26 cellular contexts compared by ENCODE assay signal in the genomic region with DNA sequence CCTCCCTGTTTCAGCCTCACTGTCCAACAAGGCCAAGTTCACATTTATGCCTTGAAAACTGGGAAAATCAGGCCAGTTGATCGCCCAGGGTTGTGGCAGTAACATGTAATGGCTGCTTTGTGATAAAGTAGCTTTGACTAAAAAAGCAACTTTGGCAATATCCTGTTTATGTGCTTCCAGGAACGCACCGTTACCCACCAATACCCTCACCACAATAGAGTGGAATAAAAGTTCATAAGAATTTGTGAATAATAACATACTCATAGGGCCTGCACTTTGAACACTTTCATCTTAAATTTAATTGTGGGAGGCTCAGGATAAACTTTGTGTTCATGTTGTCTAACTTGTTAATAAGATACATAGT.
DNase-seq lines count a peak whose midpoint lies in the region; FAIRE-seq and TF ChIP-seq lines count a peak whose summit lies in the region.
"Had no signal": no experiment of that assay in that cellular context is flagged by ENCODE, and none has a peak within 500 bp of the region (broad histone marks: within the 10 kb centered on the region; RNA-seq: fewer than 3 reads in every experiment).

No MANE protein-coding gene starts in this region.

- peaks cover 20 to 64% (median 30%) of the 10 kb centered on the region in 3 donors for H3K4me1 ChIP-seq in esophagus squamous epithelium
- peaks cover 0 to 40% (median 20%) of the 10 kb centered on the region in 4 donors for H3K4me1 ChIP-seq in tibial nerve

- no peak for DNase-seq in activated T-cell treated with anti-CD3 and anti-CD28 coated beads, Interleukin-2, amount 50 U/mL, for 24 hours
- no peak for DNase-seq in activated T-cell treated with anti-CD3 and anti-CD28 coated beads, Interleukin-2, amount 50 U/mL, for 1 hour
- DNase-seq in T-helper 2 cell treated with Interferon-gamma antibody and Interleukin-4, amounts not matched to agents 5 μg/mL and 100 μg/mL, for 36 hours (ENCODE audit: low spot score), result peak; percentile 33
- no peak for DNase-seq in esophagus squamous epithelium (lab: John Stamatoyannopoulos, UW)
- DNase-seq in mesenteric fat pad (ENCODE audit: low spot score), result no peak
- DNase-seq in GM12891 (ENCODE audit: insufficient read length, low spot score), result no peak
- DNase-seq in tibial nerve (ENCODE audit: low spot score in 2 of 2), result no peak
- DNase-seq: ACHN; activated CD8-positive, alpha-beta memory T cell treated with anti-CD3 and anti-CD28 coated beads, Interleukin-2, amount 50 U/mL, for 4 hours; CD4-positive, CD25-positive, alpha-beta regulatory T cell; cortex of kidney; DMS53; islet precursor cell; NCI-H1694; NCI-H774; PC-3; SIG-M5; small intestine; stimulated activated CD4-positive, alpha-beta T cell treated with anti-CD3 and anti-CD28 coated beads, Interleukin-4, amount 100 ng/mL, for 1 hour had no signal

- H3K4me3 ChIP-seq in esophagus squamous epithelium (no peak overlapping the region), tibial nerve (no peak overlapping the region)
- H3K4me3 ChIP-seq: breast epithelium, hepatocyte had no signal

- TF ChIP-seq EP300 in tibial nerve (IDR thresholded peaks at IDR 0.05), result no peak

- no peaks in the 10 kb centered on the region for H3K36me3 ChIP-seq in esophagus squamous epithelium
- no peaks in the 10 kb centered on the region for H3K36me3 ChIP-seq in tibial nerve
- H3K36me3 ChIP-seq: breast epithelium had no signal

- peak overlapping the region; percentile 90 for H3K27ac Mint-ChIP-seq in activated T-cell treated with anti-CD3 and anti-CD28 coated beads, Interleukin-2, amount 50 U/mL, for 24 hours
- peak overlapping the region; percentile 95 for H3K27ac Mint-ChIP-seq in T-helper 2 cell treated with Interferon-gamma antibody and Interleukin-4, amounts not matched to agents 5 μg/mL and 100 μg/mL, for 36 hours
- peak overlapping the region; percentile 93 for H3K27ac Mint-ChIP-seq in stimulated activated naive CD8-positive, alpha-beta T cell treated with anti-CD3 and anti-CD28 coated beads, Interleukin-15, Interleukin-2, amounts not matched to agents 100 ng/mL and 50 ng/mL, for 24 hours
- H3K27ac Mint-ChIP-seq: CD4-positive, CD25-positive, alpha-beta regulatory T cell; WTC11 had no signal

- H3K27me3 ChIP-seq in esophagus squamous epithelium (no peaks in the 10 kb centered on the region), tibial nerve (no peaks in the 10 kb centered on the region)
- H3K27me3 ChIP-seq: breast epithelium, hepatocyte had no signal

- TF ChIP-seq POLR2A in esophagus squamous epithelium (IDR thresholded peaks at IDR 0.05) (no peak), GM12891 (IDR thresholded peaks at IDR 0.05; ENCODE audit: low read depth, low read length) (no peak), tibial nerve (IDR thresholded peaks at IDR 0.05) (no peak)

- TF ChIP-seq CTCF in esophagus squamous epithelium (IDR thresholded peaks at IDR 0.05), result no peak
- TF ChIP-seq CTCF in tibial nerve (IDR thresholded peaks at IDR 0.05), result no peak

- intact Hi-C loops in esophagus squamous epithelium (cut with DNase I), result loop anchor here (5.0 kb wide), 1 partner anchor 77 kb away; no protein-coding TSS in a partner anchor

- H3K9me3 Mint-ChIP-seq in activated T-cell treated with anti-CD3 and anti-CD28 coated beads, Interleukin-2, amount 50 U/mL, for 24 hours, result no peaks in the 10 kb centered on the region
- H3K9me3 Mint-ChIP-seq in T-helper 2 cell treated with Interferon-gamma antibody and Interleukin-4, amounts not matched to agents 5 μg/mL and 100 μg/mL, for 36 hours, result no peaks in the 10 kb centered on the region
- no peaks in the 10 kb centered on the region for H3K9me3 Mint-ChIP-seq in stimulated activated naive CD8-positive, alpha-beta T cell treated with anti-CD3 and anti-CD28 coated beads, Interleukin-15, Interleukin-2, amounts not matched to agents 100 ng/mL and 50 ng/mL, for 24 hours
- H3K9me3 Mint-ChIP-seq: neural crest cell had no signal

- peaks cover 5% of the 10 kb centered on the region for H3K27me3 Mint-ChIP-seq in activated T-cell treated with anti-CD3 and anti-CD28 coated beads, Interleukin-2, amount 50 U/mL, for 24 hours
- peaks cover 3% of the 10 kb centered on the region for H3K27me3 Mint-ChIP-seq in T-helper 2 cell treated with Interferon-gamma antibody and Interleukin-4, amounts not matched to agents 5 μg/mL and 100 μg/mL, for 36 hours (ENCODE audit: low read depth)
- peaks cover 15% of the 10 kb centered on the region for H3K27me3 Mint-ChIP-seq in stimulated activated naive CD8-positive, alpha-beta T cell treated with anti-CD3 and anti-CD28 coated beads, Interleukin-15, Interleukin-2, amounts not matched to agents 100 ng/mL and 50 ng/mL, for 24 hours

- H3K9me3 ChIP-seq in esophagus squamous epithelium (no peaks in the 10 kb centered on the region), tibial nerve (no peaks in the 10 kb centered on the region)
- H3K9me3 ChIP-seq: breast epithelium had no signal

- H3K4me3 Mint-ChIP-seq in activated T-cell treated with anti-CD3 and anti-CD28 coated beads, Interleukin-2, amount 50 U/mL, for 24 hours, result peak overlapping the region; percentile 27
- peak overlapping the region; percentile 76 for H3K4me3 Mint-ChIP-seq in T-helper 2 cell treated with Interferon-gamma antibody and Interleukin-4, amounts not matched to agents 5 μg/mL and 100 μg/mL, for 36 hours
- H3K4me3 Mint-ChIP-seq in stimulated activated naive CD8-positive, alpha-beta T cell treated with anti-CD3 and anti-CD28 coated beads, Interleukin-15, Interleukin-2, amounts not matched to agents 100 ng/mL and 50 ng/mL, for 24 hours, result peak overlapping the region; percentile 68
- H3K4me3 Mint-ChIP-seq: CD4-positive, CD25-positive, alpha-beta regulatory T cell; WTC11 had no signal

- H3K27ac ChIP-seq in esophagus squamous epithelium (peak overlapping the region; percentile 24 to 80 (median 63)), tibial nerve (no peak overlapping the region)
- H3K27ac ChIP-seq: breast epithelium had no signal

- peaks cover 22% of the 10 kb centered on the region for H3K4me1 Mint-ChIP-seq in activated T-cell treated with anti-CD3 and anti-CD28 coated beads, Interleukin-2, amount 50 U/mL, for 24 hours (ENCODE audit: low read depth)
- peaks cover 38% of the 10 kb centered on the region for H3K4me1 Mint-ChIP-seq in T-helper 2 cell treated with Interferon-gamma antibody and Interleukin-4, amounts not matched to agents 5 μg/mL and 100 μg/mL, for 36 hours (ENCODE audit: low read depth)
- H3K4me1 Mint-ChIP-seq in stimulated activated naive CD8-positive, alpha-beta T cell treated with anti-CD3 and anti-CD28 coated beads, Interleukin-15, Interleukin-2, amounts not matched to agents 100 ng/mL and 50 ng/mL, for 24 hours (ENCODE audit: low read depth), result peaks cover 34% of the 10 kb centered on the region

- 74 to 84% methylated on average over 2 to 3 of the region's 3 CpGs for WGBS in esophagus squamous epithelium, 2 donors
- 85 to 91% methylated on average over 3 of the region's 3 CpGs for WGBS in tibial nerve, 2 donors

- H3K36me3 Mint-ChIP-seq in activated T-cell treated with anti-CD3 and anti-CD28 coated beads, Interleukin-2, amount 50 U/mL, for 24 hours (ENCODE audit: low read depth), result no peaks in the 10 kb centered on the region
- peaks cover 5% of the 10 kb centered on the region for H3K36me3 Mint-ChIP-seq in T-helper 2 cell treated with Interferon-gamma antibody and Interleukin-4, amounts not matched to agents 5 μg/mL and 100 μg/mL, for 36 hours (ENCODE audit: low read depth)
- H3K36me3 Mint-ChIP-seq in stimulated activated naive CD8-positive, alpha-beta T cell treated with anti-CD3 and anti-CD28 coated beads, Interleukin-15, Interleukin-2, amounts not matched to agents 100 ng/mL and 50 ng/mL, for 24 hours (ENCODE audit: low read depth), result no peaks in the 10 kb centered on the region
- H3K36me3 Mint-ChIP-seq: CD4-positive, CD25-positive, alpha-beta regulatory T cell had no signal

- no peak for FAIRE-seq in GM12891 (lab: Jason Lieb, UNC)
- FAIRE-seq: GM12892, H54, small intestine had no signal

TF ChIP-seq in GM12891, 5 proteins besides CTCF, POLR2A, EP300 and RAD21:
- TF ChIP-seq POLR2AphosphoS5 (IDR thresholded peaks at IDR 0.05; ENCODE audit: low read depth, low read length), result no peak
- no peak for TF ChIP-seq SPI1 (IDR thresholded peaks at IDR 0.05; ENCODE audit: low read depth, low read length)
- TF ChIP-seq PAX5 (IDR thresholded peaks at IDR 0.05; ENCODE audit: insufficient read depth, low read length, severe bottlenecking), result no peak

Comparison
In these comparisons a context has a peak if more than half of its experiments do, and no peak if none do; other contexts are left out.
1. H3K27ac ChIP-seq: peak in esophagus squamous epithelium (4 of 4); none in tibial nerve (0 of 4).
2. Peak in every context shown above with its lines, with median percentiles within 50 percentile points of each other: H3K27ac Mint-ChIP-seq and H3K4me3 Mint-ChIP-seq.